ENCODE assay signal across 28 cellular contexts in the genomic region with DNA sequence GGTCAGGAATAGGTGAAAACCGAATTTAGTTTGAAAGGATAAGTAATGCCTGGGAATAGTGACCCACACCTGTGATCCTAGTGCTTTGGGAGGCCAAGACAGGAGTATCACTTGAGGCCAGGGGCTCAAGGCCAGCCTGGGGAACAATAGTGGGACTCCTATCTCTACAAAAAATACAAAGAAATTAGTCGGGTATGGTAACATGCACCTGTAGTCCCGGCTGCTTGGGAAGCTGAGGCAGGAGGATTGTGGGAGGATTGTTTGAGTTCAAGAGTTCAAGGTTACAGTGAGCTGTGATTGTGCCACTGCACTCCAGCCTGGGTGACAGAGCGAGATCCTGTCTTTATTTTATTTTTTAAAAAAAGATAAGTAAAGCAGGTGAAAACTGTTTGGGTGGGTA.
"Had no signal": no experiment of that assay in that cellular context is flagged by ENCODE, and none has a peak within 500 bp of the region (broad histone marks: within the 10 kb centered on the region; RNA-seq: fewer than 3 reads in every experiment).

No MANE protein-coding gene starts in this region.

- H3K36me3 ChIP-seq: stomach, suprapubic skin, thoracic aorta, thyroid gland, tibial artery, tibial nerve, transverse colon, upper lobe of left lung, upper lobe of right lung, uterus, vagina had no signal

- H3K36me3 Mint-ChIP-seq: stimulated activated effector memory CD8-positive, alpha-beta T cell treated with anti-CD3 and anti-CD28 coated beads, Interleukin-12 subunit alpha, Interleukin-12 subunit beta, amount 100 ng/mL, for 72 hours; stimulated activated memory B cell treated with anti-CD40 and anti-IgM and Interleukin-4, amounts not matched to agents 10 μg/mL and 1 μg/mL and 100 μg/mL, for 72 hours; stimulated activated naive B cell treated with anti-CD40 and anti-IgM and Interleukin-4, amounts not matched to agents 10 μg/mL and 1 μg/mL and 100 μg/mL, for 72 hours; type B pancreatic cell had no signal

- H3K4me3 ChIP-seq: stomach, suprapubic skin, testis, thoracic aorta, thyroid gland, tibial artery, tibial nerve, transverse colon, upper lobe of left lung, upper lobe of right lung, uterus, vagina had no signal

- FAIRE-seq: urothelium cell line had no signal

- H3K9me3 ChIP-seq: suprapubic skin, testis, thoracic aorta, thyroid gland, tibial artery, transverse colon, upper lobe of left lung, upper lobe of right lung, uterus, vagina had no signal

- H3K27ac ChIP-seq: stomach, suprapubic skin, testis, thoracic aorta, thyroid gland, tibial artery, tibial nerve, transverse colon, upper lobe of left lung, upper lobe of right lung, uterus, vagina had no signal

- ATAC-seq: stimulated activated effector memory CD8-positive, alpha-beta T cell treated with anti-CD3 and anti-CD28 coated beads, Interleukin-12 subunit alpha, Interleukin-12 subunit beta, amount 100 ng/mL, for 72 hours; stimulated activated memory B cell treated with anti-CD40 and anti-IgM and Interleukin-4, amounts not matched to agents 10 μg/mL and 1 μg/mL and 100 μg/mL, for 72 hours; stimulated activated naive B cell treated with anti-CD40 and anti-IgM and Interleukin-4, amounts not matched to agents 10 μg/mL and 1 μg/mL and 100 μg/mL, for 72 hours; stimulated activated naive CD8-positive, alpha-beta T cell treated with anti-CD3 and anti-CD28 coated beads, Interleukin-15, amount 100 ng/mL, for 72 hours; stimulated activated naive CD8-positive, alpha-beta T cell treated with anti-CD3 and anti-CD28 coated beads, Interleukin-15, Interleukin-2, amounts not matched to agents 100 U/mL and 50 U/mL, for 24 hours; upper lobe of right lung had no signal

- DNase-seq: stimulated activated CD4-positive, alpha-beta T cell treated with anti-CD3 and anti-CD28 coated beads, Interleukin-2, amount 100 ng/mL, for 48 hours; stimulated activated CD4-positive, alpha-beta T cell treated with anti-CD3 and anti-CD28 coated beads, Interleukin-4, amount 100 ng/mL, for 1 hour; stimulated activated CD4-positive, alpha-beta T cell treated with anti-CD3 and anti-CD28 coated beads, Interleukin-4, amount 100 ng/mL, for 24 hours; stimulated activated CD4-positive, alpha-beta T cell treated with anti-CD3 and anti-CD28 coated beads, Interleukin-4, amount 100 ng/mL, for 4 hours; stimulated activated CD8-positive, alpha-beta memory T cell treated with anti-CD3 and anti-CD28 coated beads, Interleukin-4, amount 100 ng/mL, for 48 hours; stimulated activated naive B cell treated with anti-CD40 and anti-IgM and Interleukin-4, amounts not matched to agents 10 μg/mL and 1 μg/mL and 100 μg/mL, for 72 hours; stimulated activated naive CD4-positive, alpha-beta T cell; stimulated activated naive CD4-positive, alpha-beta T cell treated with Interleukin-2 at 50 U/mL for 16 hours; stimulated activated naive CD8-positive, alpha-beta T cell treated with anti-CD3 and anti-CD28 coated beads, Interleukin-15, amount 100 ng/mL, for 72 hours; stimulated activated naive CD8-positive, alpha-beta T cell treated with anti-CD3 and anti-CD28 coated beads, Interleukin-15, Interleukin-2, amounts not matched to agents 100 U/mL and 50 U/mL, for 24 hours; stomach; substantia nigra; testis; thyroid gland; tibial artery; transverse colon; upper lobe of left lung; upper lobe of right lung; uterus had no signal

- H3K27ac Mint-ChIP-seq: stimulated activated effector memory CD8-positive, alpha-beta T cell treated with anti-CD3 and anti-CD28 coated beads, Interleukin-12 subunit alpha, Interleukin-12 subunit beta, amount 100 ng/mL, for 72 hours; stimulated activated memory B cell treated with anti-CD40 and anti-IgM and Interleukin-4, amounts not matched to agents 10 μg/mL and 1 μg/mL and 100 μg/mL, for 72 hours; stimulated activated naive B cell treated with anti-CD40 and anti-IgM and Interleukin-4, amounts not matched to agents 10 μg/mL and 1 μg/mL and 100 μg/mL, for 72 hours; stimulated activated naive CD8-positive, alpha-beta T cell treated with anti-CD3 and anti-CD28 coated beads, Interleukin-15, Interleukin-2, amounts not matched to agents 100 ng/mL and 50 ng/mL, for 24 hours; type B pancreatic cell had no signal

- H3K4me1 ChIP-seq: uterus had no signal

- H3K27me3 Mint-ChIP-seq: stimulated activated naive B cell treated with anti-CD40 and anti-IgM and Interleukin-4, amounts not matched to agents 10 μg/mL and 1 μg/mL and 100 μg/mL, for 72 hours; stimulated activated naive CD8-positive, alpha-beta T cell treated with anti-CD3 and anti-CD28 coated beads, Interleukin-15, amount 100 ng/mL, for 72 hours; type B pancreatic cell had no signal

- H3K27me3 ChIP-seq: suprapubic skin, testis, thyroid gland, tibial artery, transverse colon, upper lobe of left lung, upper lobe of right lung, uterus, vagina had no signal

- H3K4me3 Mint-ChIP-seq: stimulated activated effector memory CD8-positive, alpha-beta T cell treated with anti-CD3 and anti-CD28 coated beads, Interleukin-12 subunit alpha, Interleukin-12 subunit beta, amount 100 ng/mL, for 72 hours; stimulated activated memory B cell treated with anti-CD40 and anti-IgM and Interleukin-4, amounts not matched to agents 10 μg/mL and 1 μg/mL and 100 μg/mL, for 72 hours; stimulated activated naive B cell treated with anti-CD40 and anti-IgM and Interleukin-4, amounts not matched to agents 10 μg/mL and 1 μg/mL and 100 μg/mL, for 72 hours; stimulated activated naive CD8-positive, alpha-beta T cell treated with anti-CD3 and anti-CD28 coated beads, Interleukin-15, amount 100 ng/mL, for 72 hours; stimulated activated naive CD8-positive, alpha-beta T cell treated with anti-CD3 and anti-CD28 coated beads, Interleukin-15, Interleukin-2, amounts not matched to agents 100 ng/mL and 50 ng/mL, for 24 hours; type B pancreatic cell had no signal

- H3K9me3 Mint-ChIP-seq: stimulated activated effector memory CD8-positive, alpha-beta T cell treated with anti-CD3 and anti-CD28 coated beads, Interleukin-12 subunit alpha, Interleukin-12 subunit beta, amount 100 ng/mL, for 72 hours; stimulated activated memory B cell treated with anti-CD40 and anti-IgM and Interleukin-4, amounts not matched to agents 10 μg/mL and 1 μg/mL and 100 μg/mL, for 72 hours; stimulated activated naive CD8-positive, alpha-beta T cell treated with anti-CD3 and anti-CD28 coated beads, Interleukin-15, Interleukin-2, amounts not matched to agents 100 ng/mL and 50 ng/mL, for 24 hours; type B pancreatic cell had no signal
